Comparison of ENCODE assay signal across 8 cellular contexts in genomic region chr16:30805056-30805369, GRCh38. TPM values are rescaled to one million over a fixed set of nuclear protein-coding genes. Genes with fewer than 3 reads are reported as not detected.
A peak's percentile ranks its signal among the peaks of the same experiment; 100 is the strongest.
DNase-seq lines count a peak whose midpoint lies in the region; ATAC-seq, FAIRE-seq and TF ChIP-seq lines count a peak whose summit lies in the region.

No MANE protein-coding gene starts in this region.

- no peaks in the 10 kb centered on the region for H3K36me3 ChIP-seq in mucosa of descending colon (ENCODE audit: low read depth)

- intact Hi-C loops in mucosa of descending colon (cut with DNase I, micrococcal nuclease): no loop called here

- H3K4me1 ChIP-seq in mucosa of descending colon (ENCODE audit: low read depth): peaks cover 6% of the 10 kb centered on the region

- H3K4me3 ChIP-seq in mucosa of descending colon: peak overlapping the region; percentile 64

- peak; percentile 31 for ATAC-seq in mucosa of descending colon
- ATAC-seq in GM21576 (IDR thresholded peaks at IDR 0.05; ENCODE audit: unreplicated experiment): no peak

- TF ChIP-seq CTCF in mucosa of descending colon (IDR thresholded peaks at IDR 0.05): no peak

- peak overlapping the region; percentile 88 for H3K27ac ChIP-seq in cingulate gyrus (ENCODE audit: low read depth, low read length)

- FAIRE-seq in GM12891 (lab: Jason Lieb, UNC): no peak

- peak; percentile 22 for DNase-seq in stimulated activated CD4-positive, alpha-beta T cell treated with anti-CD3 and anti-CD28 coated beads, Interleukin-1b, Interleukin-23, amount 100 ng/mL, for 48 hours
- DNase-seq in stimulated activated CD4-positive, alpha-beta T cell treated with anti-CD3 and anti-CD28 coated beads, Interleukin-2, amount 100 ng/mL, for 24 hours: no peak
- DNase-seq in mucosa of descending colon: no peak
- no peak for DNase-seq in islet precursor cell
- no peak for DNase-seq in NCI-H345 treated with DMSO at 0.1 percent for 48 hours (lab: John Stamatoyannopoulos, UW; ENCODE audit: unreplicated experiment)
- no peak for DNase-seq in GM12891 (ENCODE audit: insufficient read length, low spot score)

- TF ChIP-seq POLR2A in GM12891 (IDR thresholded peaks at IDR 0.05; ENCODE audit: low read depth, low read length): no peak

- H3K9me3 ChIP-seq in mucosa of descending colon: no peaks in the 10 kb centered on the region

TF ChIP-seq in GM12891, 5 proteins besides CTCF, POLR2A, EP300 and RAD21:
- TF ChIP-seq PAX5 (IDR thresholded peaks at IDR 0.05; ENCODE audit: insufficient read depth, low read length, severe bottlenecking): no peak
- TF ChIP-seq SPI1 (IDR thresholded peaks at IDR 0.05; ENCODE audit: low read depth, low read length): no peak

RNA-seq across cellular contexts. Expression of gene ZNF629, which starts 18.0 kb away (rescaled TPM):
- 10 to 100 TPM; 13.4 to 14.9 (median 14.6) TPM for total RNA-seq in mucosa of descending colon
- 1.2 TPM for polyA plus RNA-seq in GM12891 (2012; ENCODE audit: low read depth, missing spikeins)

RNA-seq across cellular contexts. Expression of gene RNF40, which starts 42.9 kb away (rescaled TPM):
- total RNA-seq in mucosa of descending colon: 100 to 1,000 TPM in 1 of 3 donors, 10 to 100 TPM in 2; 87.6 to 110 (median 96.3) TPM
- polyA plus RNA-seq in GM12891 (2012; ENCODE audit: low read depth, missing spikeins): 39.2 TPM

RNA-seq across cellular contexts. Expression of gene CFAP119, which starts 43.2 kb away (rescaled TPM):
- 1 to 10 TPM; 4.6 to 5.5 (median 5.1) TPM for total RNA-seq in mucosa of descending colon
- 8.3 TPM for polyA plus RNA-seq in GM12891 (2012; ENCODE audit: low read depth, missing spikeins)

RNA-seq across cellular contexts. Expression of gene PHKG2, which starts 56.8 kb away (rescaled TPM):
- 10 to 100 TPM; 32.1 to 37.6 (median 33.0) TPM for total RNA-seq in mucosa of descending colon
- polyA plus RNA-seq in GM12891 (2012; ENCODE audit: low read depth, missing spikeins): 29.2 TPM
